ENCODE assay signal across 28 cellular contexts in the genomic region with DNA sequence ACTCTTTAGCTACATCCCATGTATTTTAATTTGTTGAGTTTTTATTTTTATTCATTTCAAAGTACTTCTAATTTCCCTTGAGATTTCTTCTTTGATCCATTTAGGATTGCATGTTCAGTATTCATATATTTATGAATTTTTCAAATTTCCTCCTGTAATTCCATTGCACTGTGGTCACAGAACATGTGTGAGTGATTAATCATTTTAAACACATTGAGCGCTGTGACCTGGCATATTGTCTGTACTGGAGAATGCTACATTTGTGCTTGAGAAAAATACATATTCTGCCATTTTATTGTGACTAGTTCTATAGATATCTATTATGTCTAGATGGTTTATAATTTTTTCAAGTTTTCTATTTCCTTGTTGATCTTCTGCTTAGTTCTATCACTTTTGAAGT.
"Had no signal": no experiment of that assay in that cellular context is flagged by ENCODE, and none has a peak within 500 bp of the region (broad histone marks: within the 10 kb centered on the region; RNA-seq: fewer than 3 reads in every experiment).

No MANE protein-coding gene starts in this region.

- H3K36me3 ChIP-seq: cardiac muscle cell, suprapubic skin, tibial artery had no signal

- H3K4me2 ChIP-seq: smooth muscle cell had no signal

- ATAC-seq: activated CD8-positive, alpha-beta T cell treated with anti-CD3 and anti-CD28 coated beads for 36 hours; activated T-cell treated with anti-CD3 and anti-CD28 coated beads, Interleukin-2, amount 50 U/mL, for 4 hours; activated T-helper 17 cell treated with anti-CD3 and anti-CD28 coated beads, Interleukin-2, amount 50 U/mL, for 72 hours; effector memory CD8-positive, alpha-beta T cell; esophagus mucosa; left cardiac atrium; left ventricle myocardium superior; mucosa of descending colon; sciatic nerve; stimulated activated memory B cell treated with anti-CD40 and anti-IgM and Interleukin-4, amounts not matched to agents 10 μg/mL and 1 μg/mL and 100 μg/mL, for 72 hours; T-cell had no signal

- FAIRE-seq: endothelial cell of umbilical vein, frontal cortex, keratinocyte had no signal

- H3K4me1 ChIP-seq: suprapubic skin, tibial artery had no signal

- DNase-seq: activated B cell treated with CpG ODN at 0.5 μM for 24 hours; activated CD4-positive, alpha-beta T cell treated with anti-CD3 and anti-CD28 coated beads, Interleukin-2, amount 50 U/mL, for 1 hour; activated CD8-positive, alpha-beta T cell treated with anti-CD3 and anti-CD28 coated beads for 36 hours; activated gamma-delta T cell treated with Interleukin-2 at 50 U/mL for 16 hours; activated naive CD4-positive, alpha-beta T cell treated with anti-CD3 and anti-CD28 coated beads, Interleukin-2, amount 50 U/mL, for 16 hours; activated T-cell treated with anti-CD3 and anti-CD28 coated beads, Interleukin-2, amount 50 U/mL, for 4 hours; cerebellar nuclear complex; cortex of kidney; effector memory CD8-positive, alpha-beta T cell; glutamatergic neuron; left cardiac atrium; left ventricle myocardium superior; mucosa of descending colon; stimulated activated CD4-positive, alpha-beta T cell treated with anti-CD3 and anti-CD28 coated beads, Interleukin-1b, Interleukin-23, amount 100 ng/mL, for 48 hours; stimulated activated CD4-positive, alpha-beta T cell treated with anti-CD3 and anti-CD28 coated beads, Interleukin-4, amount 100 ng/mL, for 4 hours; stimulated activated CD8-positive, alpha-beta memory T cell treated with anti-CD3 and anti-CD28 coated beads, Interleukin-4, amount 100 ng/mL, for 48 hours; T-cell; tibial artery had no signal

- H3K27ac ChIP-seq: cardiac muscle cell, suprapubic skin, tibial artery had no signal

- H3K4me3 ChIP-seq: cardiac muscle cell, mucosa of descending colon, smooth muscle cell, suprapubic skin, tibial artery had no signal

- H3K27me3 ChIP-seq: cardiac muscle cell, suprapubic skin, tibial artery had no signal

- H3K9me3 ChIP-seq: mucosa of descending colon, suprapubic skin, tibial artery had no signal
